8 cellular contexts compared by ENCODE assay signal in genomic region chr9:14030350-14030823, GRCh38.
DNase-seq lines count a peak whose midpoint lies in the region; ATAC-seq, FAIRE-seq and TF ChIP-seq lines count a peak whose summit lies in the region.

No MANE protein-coding gene starts in this region.

- dilution Hi-C loops in keratinocyte (cut with MboI; ENCODE audit: extremely low pct_ligation_motif_present, low sequenced_read_pairs) = no loop called here

- TF ChIP-seq EP300 in tibial nerve (IDR thresholded peaks at IDR 0.05) = peak in 1 of 2 donors; percentile 46

- TF ChIP-seq CTCF in keratinocyte (optimal IDR thresholded peaks at IDR 0.05 in 1 of 3, IDR thresholded peaks at IDR 0.05 in 1 of 3, conservative IDR thresholded peaks at IDR 0.05 in 1 of 3; ENCODE audit: extremely low read depth in 1 of 3, insufficient read depth in 2 of 3, low read length in 3 of 3) (no peak), tibial nerve (IDR thresholded peaks at IDR 0.05) (no peak)

- peak; percentile 87 for FAIRE-seq in keratinocyte (lab: Jason Lieb, UNC)

- no peaks in the 10 kb centered on the region for H3K9me3 Mint-ChIP-seq in activated T-helper 2 cell treated with anti-CD3 and anti-CD28 coated beads, Interferon-gamma antibody, Interleukin-2, Interleukin-4, amounts not matched to agents 10 μg/mL and 5 μg/mL and 100 μg/mL, durations not matched to agents 14 hours and 24 hours and 36 hours

- H3K9me1 ChIP-seq in keratinocyte (ENCODE audit: control insufficient read depth, extremely low read depth, insufficient read depth, low read length) = no peaks in the 10 kb centered on the region

- H3K9me3 ChIP-seq in adipocyte (ENCODE audit: control insufficient read depth, low read length) (no peaks in the 10 kb centered on the region), keratinocyte (ENCODE audit: control insufficient read depth, low read depth, low read length) (no peaks in the 10 kb centered on the region), tibial nerve (no peaks in the 10 kb centered on the region)

- no peaks in the 10 kb centered on the region for H3K79me2 ChIP-seq in keratinocyte (ENCODE audit: control insufficient read depth, insufficient read depth, low read length)

- ATAC-seq in GM18511 (IDR thresholded peaks at IDR 0.05; ENCODE audit: unreplicated experiment) (no peak), HG02623 (IDR thresholded peaks at IDR 0.05; ENCODE audit: unreplicated experiment) (no peak)

- H3K27me3 ChIP-seq in adipocyte (replicated peaks; ENCODE audit: control insufficient read depth, insufficient read depth, low read length) = no peaks in the 10 kb centered on the region
- H3K27me3 ChIP-seq in keratinocyte (ENCODE audit: control insufficient read depth, extremely low read depth, insufficient read depth, low read length) = no peaks in the 10 kb centered on the region
- no peaks in the 10 kb centered on the region for H3K27me3 ChIP-seq in tibial nerve

- peak overlapping the region; percentile 85 for H3K4me2 ChIP-seq in keratinocyte (ENCODE audit: control insufficient read depth, extremely low read depth, insufficient read depth, low read depth, low read length)

- H3K4me1 ChIP-seq in adipocyte (ENCODE audit: control insufficient read depth, insufficient read depth, low read length) (peaks cover 7% of the 10 kb centered on the region), keratinocyte (ENCODE audit: control insufficient read depth, extremely low read depth, insufficient read depth, low read length) (peaks cover 12% of the 10 kb centered on the region), tibial nerve (peaks cover 0 to 37% (median 7%) of the 10 kb centered on the region in 4 donors)

- no peaks in the 10 kb centered on the region for H3K4me1 Mint-ChIP-seq in activated T-helper 2 cell treated with anti-CD3 and anti-CD28 coated beads, Interferon-gamma antibody, Interleukin-2, Interleukin-4, amounts not matched to agents 10 μg/mL and 5 μg/mL and 100 μg/mL, durations not matched to agents 14 hours and 24 hours and 36 hours (ENCODE audit: low read depth)

- H3K27ac ChIP-seq in keratinocyte (ENCODE audit: control insufficient read depth, insufficient read depth, low read length) (peak overlapping the region; percentile 64), tibial nerve (peak overlapping the region; percentile 61 to 88 (median 78))

- 13 to 15% methylated on average over 6 of the region's 6 CpGs for WGBS in tibial nerve, 2 donors

- H3K9ac ChIP-seq in adipocyte (ENCODE audit: low read length) (peak overlapping the region; percentile 54), keratinocyte (ENCODE audit: control insufficient read depth, extremely low read depth, insufficient read depth, low read length) (peak overlapping the region; percentile 67)

- H3K36me3 ChIP-seq in adipocyte (ENCODE audit: control insufficient read depth, insufficient read depth, low read length, severe bottlenecking) (no peaks in the 10 kb centered on the region), keratinocyte (ENCODE audit: control insufficient read depth in 2 of 2, extremely low read depth in 1 of 2, insufficient read depth in 2 of 2, low read length in 2 of 2) (no peaks in the 10 kb centered on the region), tibial nerve (no peaks in the 10 kb centered on the region)

- DNase-seq in NCI-H1048 (lab: John Stamatoyannopoulos, UW) (peak; percentile 26), adipocyte (ENCODE audit: low read depth) (peak; percentile 95), keratinocyte (ENCODE audit: low read depth, low spot score) (peak; percentile 35), tibial nerve (ENCODE audit: low spot score in 2 of 2) (peak in 1 of 2 donors; percentile 20)
- no peak for DNase-seq in activated T-helper 2 cell treated with anti-CD3 and anti-CD28 coated beads, Interferon-gamma antibody, Interleukin-2, Interleukin-4, amounts not matched to agents 10 μg/mL and 5 μg/mL and 100 μg/mL, durations not matched to agents 14 hours and 24 hours and 36 hours (ENCODE audit: low spot score)
- DNase-seq in activated CD8-positive, alpha-beta memory T cell treated with anti-CD3 and anti-CD28 coated beads, Interleukin-2, amount 50 U/mL, for 48 hours = no peak

- H3K36me3 Mint-ChIP-seq in activated T-helper 2 cell treated with anti-CD3 and anti-CD28 coated beads, Interferon-gamma antibody, Interleukin-2, Interleukin-4, amounts not matched to agents 10 μg/mL and 5 μg/mL and 100 μg/mL, durations not matched to agents 14 hours and 24 hours and 36 hours (ENCODE audit: low read depth) = no peaks in the 10 kb centered on the region

- no peaks in the 10 kb centered on the region for H3K27me3 Mint-ChIP-seq in activated T-helper 2 cell treated with anti-CD3 and anti-CD28 coated beads, Interferon-gamma antibody, Interleukin-2, Interleukin-4, amounts not matched to agents 10 μg/mL and 5 μg/mL and 100 μg/mL, durations not matched to agents 14 hours and 24 hours and 36 hours (ENCODE audit: low read depth)

- peak overlapping the region; percentile 2 for H3K4me3 ChIP-seq in adipocyte (ENCODE audit: low read length)
- peak overlapping the region in 2 of 3 experiments; percentile 64 to 65 for H3K4me3 ChIP-seq in keratinocyte (ENCODE audit: control insufficient read depth in 2 of 3, extremely low read depth in 1 of 3, insufficient read depth in 2 of 3, low read depth in 1 of 3, low read length in 3 of 3)
- peak overlapping the region in 3 of 4 donors; percentile 16 to 41 (median 27) for H3K4me3 ChIP-seq in tibial nerve

- H2AFZ ChIP-seq in keratinocyte (ENCODE audit: control insufficient read depth, low read length) = peak overlapping the region; percentile 96

- no peak overlapping the region for H3K4me3 Mint-ChIP-seq in activated T-helper 2 cell treated with anti-CD3 and anti-CD28 coated beads, Interferon-gamma antibody, Interleukin-2, Interleukin-4, amounts not matched to agents 10 μg/mL and 5 μg/mL and 100 μg/mL, durations not matched to agents 14 hours and 24 hours and 36 hours (ENCODE audit: low read depth)

- intact Hi-C loops in activated T-helper 2 cell treated with anti-CD3 and anti-CD28 coated beads, Interferon-gamma antibody, Interleukin-2, Interleukin-4, amounts not matched to agents 10 μg/mL and 5 μg/mL and 100 μg/mL, durations not matched to agents 14 hours and 24 hours and 36 hours (cut with micrococcal nuclease) = no loop called here

- no peak for TF ChIP-seq POLR2A in tibial nerve (IDR thresholded peaks at IDR 0.05)

- no peak overlapping the region for H3K27ac Mint-ChIP-seq in activated T-helper 2 cell treated with anti-CD3 and anti-CD28 coated beads, Interferon-gamma antibody, Interleukin-2, Interleukin-4, amounts not matched to agents 10 μg/mL and 5 μg/mL and 100 μg/mL, durations not matched to agents 14 hours and 24 hours and 36 hours

- H4K20me1 ChIP-seq in keratinocyte (ENCODE audit: control insufficient read depth, extremely low read depth, insufficient read depth, low read length) = no peaks in the 10 kb centered on the region

Comparison
In these comparisons a context has a peak if more than half of its experiments do, and no peak if none do; other contexts are left out.
1. DNase-seq: peak in NCI-H1048 (single experiment), adipocyte (single experiment) and keratinocyte (single experiment); none in activated T-helper 2 cell treated with anti-CD3 and anti-CD28 coated beads, Interferon-gamma antibody, Interleukin-2, Interleukin-4, amounts not matched to agents 10 μg/mL and 5 μg/mL and 100 μg/mL, durations not matched to agents 14 hours and 24 hours and 36 hours (single experiment) and activated CD8-positive, alpha-beta memory T cell treated with anti-CD3 and anti-CD28 coated beads, Interleukin-2, amount 50 U/mL, for 48 hours (single experiment).
2. H3K4me3 ChIP-seq: peak in every context shown above with its lines; median percentile 64 in keratinocyte; 27 in tibial nerve; 2 in adipocyte.